Comparison of ENCODE assay signal across 8 cellular contexts in genomic region chrX:104165894-104166734, GRCh38. TPM values are rescaled to one million over a fixed set of nuclear protein-coding genes. Genes with fewer than 3 reads are reported as not detected.
DNase-seq lines count a peak whose midpoint lies in the region; ATAC-seq, FAIRE-seq and TF ChIP-seq lines count a peak whose summit lies in the region.

TSS of gene FAM199X (plus strand) at chrX:104166453. CDS start at chrX:104166786, 333 bp downstream.

- intact Hi-C loops in cardiac septum (cut with DNase I) (no loop called here), posterior cingulate gyrus (cut with DNase I) (no loop called here)

- H3K9me3 ChIP-seq in adipocyte (ENCODE audit: control insufficient read depth, low read length) = no peaks in the 10 kb centered on the region

- H3K4me3 ChIP-seq in adipocyte (ENCODE audit: low read length) = peak within 1 kb of the TSS; percentile 89

- peaks cover 12% of the 10 kb centered on the region for H3K4me1 ChIP-seq in adipocyte (ENCODE audit: control insufficient read depth, insufficient read depth, low read length)

- DNase-seq in GM12891 (ENCODE audit: insufficient read length, low spot score) (peak; percentile 71), NCI-H1417 treated with DMSO at 0.1 percent for 48 hours (lab: John Stamatoyannopoulos, UW) (peak; percentile 36), SW480 (ENCODE audit: low spot score) (peak; percentile 85), adipocyte (ENCODE audit: low read depth) (peak; percentile 89), cardiac septum (ENCODE audit: low spot score) (peak; percentile 95), posterior cingulate gyrus (peak; percentile 66 to 98 (median 83)), type B pancreatic cell (ENCODE audit: extremely low spot score, unreplicated experiment) (peak; percentile 89)

- H3K36me3 ChIP-seq in adipocyte (ENCODE audit: control insufficient read depth, insufficient read depth, low read length, severe bottlenecking) = peaks cover 2% of the 10 kb centered on the region

- peak; percentile 47; the same call in 1 of the 2 replicates for TF ChIP-seq POLR2A in GM12891 (IDR thresholded peaks at IDR 0.05; ENCODE audit: low read depth, low read length)

- TF ChIP-seq CTCF in type B pancreatic cell (conservative IDR thresholded peaks at IDR 0.05) = peak; percentile 80

- no peaks in the 10 kb centered on the region for H3K9me3 Mint-ChIP-seq in type B pancreatic cell

- H3K27me3 Mint-ChIP-seq in type B pancreatic cell = no peaks in the 10 kb centered on the region

- H3K9ac ChIP-seq in adipocyte (ENCODE audit: low read length) = peak within 1 kb of the TSS; percentile 92

- peak within 1 kb of the TSS; percentile 88 for H3K4me3 Mint-ChIP-seq in type B pancreatic cell

- peak; percentile 97 for ATAC-seq in HG02798 (IDR thresholded peaks at IDR 0.05; ENCODE audit: poor library complexity, unreplicated experiment)

- FAIRE-seq in GM12891 (lab: Jason Lieb, UNC) = peak; percentile 95

- H3K27ac Mint-ChIP-seq in type B pancreatic cell = peak within 1 kb of the TSS; percentile 81

- H3K4me1 Mint-ChIP-seq in type B pancreatic cell (ENCODE audit: unreplicated experiment) = peaks cover 10% of the 10 kb centered on the region

- no peaks in the 10 kb centered on the region for H3K36me3 Mint-ChIP-seq in type B pancreatic cell

- peaks cover 5% of the 10 kb centered on the region for H3K27me3 ChIP-seq in adipocyte (replicated peaks; ENCODE audit: control insufficient read depth, insufficient read depth, low read length)

TF ChIP-seq in GM12891, 5 proteins besides CTCF, POLR2A, EP300 and RAD21:
- no peak for TF ChIP-seq PAX5 (IDR thresholded peaks at IDR 0.05; ENCODE audit: insufficient read depth, low read length, severe bottlenecking)
- TF ChIP-seq SPI1 (IDR thresholded peaks at IDR 0.05; ENCODE audit: low read depth, low read length) = 0 out of 2 replicates have a peak, but pooled peaks have one; percentile 9
- no peak for TF ChIP-seq TAF1 (IDR thresholded peaks at IDR 0.05; ENCODE audit: low read depth, low read length)
- no peak for TF ChIP-seq POU2F2 (IDR thresholded peaks at IDR 0.05; ENCODE audit: low read depth, low read length)
- TF ChIP-seq POLR2AphosphoS5 (IDR thresholded peaks at IDR 0.05; ENCODE audit: low read depth, low read length) = no peak
TF ChIP-seq in GM12891: peak in this region for 1.

RNA-seq across cellular contexts. Expression of gene FAM199X, which starts in this region (rescaled TPM):
- 3.7 TPM for polyA plus RNA-seq in GM12891 (2012; ENCODE audit: low read depth, missing spikeins)
- total RNA-seq in cardiac septum (10.9 TPM), type B pancreatic cell (ENCODE audit: low replicate concordance) (17.4 and 18.5 TPM in 2 replicates)

Comparison
In these comparisons a context has a peak if more than half of its experiments do, and no peak if none do; other contexts are left out.
1. Peak in every context shown above with its lines: DNase-seq, ATAC-seq and H3K4me3 ChIP-seq.
2. DNase-seq: peak in every context shown above with its lines; median percentile 95 in cardiac septum; 89 in adipocyte; 89 in type B pancreatic cell; 85 in SW480; 83 in posterior cingulate gyrus; 71 in GM12891; 36 in NCI-H1417 treated with DMSO at 0.1 percent for 48 hours.